8 cellular contexts compared by ENCODE assay signal in genomic region chrX:110450050-110450449, GRCh38.
DNase-seq lines count a peak whose midpoint lies in the region; ATAC-seq, FAIRE-seq and TF ChIP-seq lines count a peak whose summit lies in the region.

No MANE protein-coding gene starts in this region.

- H3K9me3 ChIP-seq in DND-41 (ENCODE audit: insufficient read depth, low read length, severe bottlenecking) = no peaks in the 10 kb centered on the region

- H3K4me3 Mint-ChIP-seq in activated T-helper 17 cell treated with anti-CD3 and anti-CD28 coated beads, Interleukin-2, amount 50 U/mL, for 72 hours = no peak overlapping the region
- H3K4me3 Mint-ChIP-seq in type B pancreatic cell = no peak overlapping the region

- no peaks in the 10 kb centered on the region for H3K79me2 ChIP-seq in DND-41 (ENCODE audit: insufficient read depth, low read length)

- H3K4me1 ChIP-seq in DND-41 (ENCODE audit: insufficient read depth, low read length) = no peaks in the 10 kb centered on the region

- H3K9me3 Mint-ChIP-seq in activated T-helper 17 cell treated with anti-CD3 and anti-CD28 coated beads, Interleukin-2, amount 50 U/mL, for 72 hours = no peaks in the 10 kb centered on the region
- H3K9me3 Mint-ChIP-seq in type B pancreatic cell = no peaks in the 10 kb centered on the region

- H3K27me3 Mint-ChIP-seq in activated T-helper 17 cell treated with anti-CD3 and anti-CD28 coated beads, Interleukin-2, amount 50 U/mL, for 72 hours = peaks cover 5% of the 10 kb centered on the region
- peaks cover 20% of the 10 kb centered on the region for H3K27me3 Mint-ChIP-seq in type B pancreatic cell

- H3K27me3 ChIP-seq in DND-41 (ENCODE audit: insufficient read depth, low read length, poor library complexity) = peaks cover 3% of the 10 kb centered on the region

- H3K4me1 Mint-ChIP-seq in activated T-helper 17 cell treated with anti-CD3 and anti-CD28 coated beads, Interleukin-2, amount 50 U/mL, for 72 hours = no peaks in the 10 kb centered on the region
- peaks cover 8% of the 10 kb centered on the region for H3K4me1 Mint-ChIP-seq in type B pancreatic cell (ENCODE audit: unreplicated experiment)

- no peak overlapping the region for H3K27ac Mint-ChIP-seq in activated T-helper 17 cell treated with anti-CD3 and anti-CD28 coated beads, Interleukin-2, amount 50 U/mL, for 72 hours
- no peak overlapping the region for H3K27ac Mint-ChIP-seq in type B pancreatic cell

- H2AFZ ChIP-seq in DND-41 (ENCODE audit: low read depth, low read length) = no peak overlapping the region

- DNase-seq in DND-41 (peak; percentile 61), KG1 (lab: John Stamatoyannopoulos, UW) (peak; percentile 7), RCC 7860 (ENCODE audit: low spot score) (peak; percentile 20), foreskin fibroblast (peak; percentile 36 to 80), omental fat pad (ENCODE audit: low spot score) (peak; percentile 66), type B pancreatic cell (ENCODE audit: extremely low spot score, unreplicated experiment) (peak; percentile 84)

- H3K4me3 ChIP-seq in DND-41 (ENCODE audit: low read depth in 1 of 2, low read length in 2 of 2) (no peak overlapping the region), foreskin fibroblast (ENCODE audit: low read depth in 1 of 2, low read length in 2 of 2) (no peak overlapping the region)

- no peak overlapping the region for H3K9ac ChIP-seq in DND-41 (ENCODE audit: low read depth, low read length)

- H4K20me1 ChIP-seq in DND-41 (ENCODE audit: insufficient read depth, low read length) = no peaks in the 10 kb centered on the region

- TF ChIP-seq CTCF in DND-41 (IDR thresholded peaks at IDR 0.05; ENCODE audit: borderline replicate concordance, extremely low read depth, low read length, poor library complexity, severe bottlenecking) (peak; percentile 78), foreskin fibroblast (IDR thresholded peaks at IDR 0.05; ENCODE audit: low read depth, low read length) (peak; percentile 58), omental fat pad (IDR thresholded peaks at IDR 0.05) (no peak), type B pancreatic cell (conservative IDR thresholded peaks at IDR 0.05) (peak; percentile 93)

- peak; percentile 59 for FAIRE-seq in RCC 7860 (lab: Jason Lieb, UNC)

- H3K36me3 ChIP-seq in DND-41 (ENCODE audit: insufficient read depth, low read length) = no peaks in the 10 kb centered on the region

- no peak overlapping the region for H3K27ac ChIP-seq in DND-41 (ENCODE audit: low read length)

- ATAC-seq in DND-41 (ENCODE audit: insufficient read depth, low read depth) = peak; percentile 87
- peak; percentile 79 for ATAC-seq in GM21528 (IDR thresholded peaks at IDR 0.05; ENCODE audit: low FRiP score, unreplicated experiment)
- ATAC-seq in activated T-helper 17 cell treated with anti-CD3 and anti-CD28 coated beads, Interleukin-2, amount 50 U/mL, for 72 hours (replicated peaks) = peak; percentile 56
- no peak for ATAC-seq in omental fat pad (ENCODE audit: low FRiP score)

- H3K36me3 Mint-ChIP-seq in activated T-helper 17 cell treated with anti-CD3 and anti-CD28 coated beads, Interleukin-2, amount 50 U/mL, for 72 hours (ENCODE audit: low read depth) = no peaks in the 10 kb centered on the region
- no peaks in the 10 kb centered on the region for H3K36me3 Mint-ChIP-seq in type B pancreatic cell

- H3K4me2 ChIP-seq in DND-41 (ENCODE audit: insufficient read depth, low read length) = no peak overlapping the region

Comparison
In these comparisons a context has a peak if more than half of its experiments do, and no peak if none do; other contexts are left out.
1. DNase-seq: peak in every context shown above with its lines; median percentile 84 in type B pancreatic cell; 66 in omental fat pad; 61 in DND-41; 58 in foreskin fibroblast; 20 in RCC 7860; 7 in KG1.
2. CTCF ChIP-seq: peak in DND-41 (single experiment), foreskin fibroblast (single experiment) and type B pancreatic cell (single experiment); none in omental fat pad (0 of 3).